ENCODE assay signal across 8 cellular contexts in genomic region chr19:50025022-50025793, GRCh38. TPM values are rescaled to one million over a fixed set of nuclear protein-coding genes. Genes with fewer than 3 reads are reported as not detected.
A peak's percentile ranks its signal among the peaks of the same experiment; 100 is the strongest.
DNase-seq lines count a peak whose midpoint lies in the region; ATAC-seq and TF ChIP-seq lines count a peak whose summit lies in the region.

VRK3 (minus strand) TSS chr19:50025372; CDS start chr19:50016162, 9,210 bp downstream.

- peaks cover 20% of the 10 kb centered on the region for H3K36me3 Mint-ChIP-seq in CD4-positive, CD25-positive, alpha-beta regulatory T cell

- H3K9me3 Mint-ChIP-seq in CD4-positive, CD25-positive, alpha-beta regulatory T cell = no peaks in the 10 kb centered on the region

- peak; percentile 98 to 100 (median 99) for DNase-seq in CD4-positive, CD25-positive, alpha-beta regulatory T cell
- DNase-seq in NCI-H82 (lab: John Stamatoyannopoulos, UW) = peak; percentile 100
- peak; percentile 97 to 98 for DNase-seq in activated CD4-positive, alpha-beta T cell treated with anti-CD3 and anti-CD28 coated beads, Interleukin-2, amount 50 U/mL, for 48 hours
- DNase-seq in dermis blood vessel endothelial cell = peak; percentile 100
- DNase-seq in left lung = peak; percentile 99 to 100
- DNase-seq in stimulated activated CD4-positive, alpha-beta T cell treated with anti-CD3 and anti-CD28 coated beads, Interleukin-2, amount 100 ng/mL, for 48 hours = peak; percentile 86 to 93

- intact Hi-C loops in left lung (cut with DNase I) = no loop called here

- H3K27ac ChIP-seq in CD4-positive, CD25-positive, alpha-beta regulatory T cell (ENCODE audit: insufficient read depth, low read length, poor library complexity, severe bottlenecking) = peak within 1 kb of the TSS; percentile 98
- H3K27ac ChIP-seq in left lung = peak within 1 kb of the TSS; percentile 86 to 96

- peak in 1 of 2 donors; percentile 5 for TF ChIP-seq CTCF in left lung (IDR thresholded peaks at IDR 0.05)

- no peaks in the 10 kb centered on the region for H3K27me3 ChIP-seq in CD4-positive, CD25-positive, alpha-beta regulatory T cell (ENCODE audit: control insufficient read depth, insufficient read depth, low read length)
- H3K27me3 ChIP-seq in left lung = no peaks in the 10 kb centered on the region

- ATAC-seq in CD4-positive, CD25-positive, alpha-beta regulatory T cell (ENCODE audit: low read depth in 2 of 2) = peak; percentile 86 to 89
- ATAC-seq in GM19397 (IDR thresholded peaks at IDR 0.05; ENCODE audit: unreplicated experiment) (peak; percentile 84), HG03571 (IDR thresholded peaks at IDR 0.05; ENCODE audit: unreplicated experiment) (peak; percentile 70), left lung (peak; percentile 97)

- H3K4me3 Mint-ChIP-seq in CD4-positive, CD25-positive, alpha-beta regulatory T cell = peak within 1 kb of the TSS; percentile 92 to 96 (median 95)

- peaks cover 6% of the 10 kb centered on the region for H3K27me3 Mint-ChIP-seq in CD4-positive, CD25-positive, alpha-beta regulatory T cell

- peaks cover 14% of the 10 kb centered on the region for H3K36me3 ChIP-seq in CD4-positive, CD25-positive, alpha-beta regulatory T cell (ENCODE audit: control insufficient read depth, insufficient read depth, low read length)
- H3K36me3 ChIP-seq in left lung = peaks cover 0 to 14% of the 10 kb centered on the region in 2 donors

- H3K4me3 ChIP-seq in CD4-positive, CD25-positive, alpha-beta regulatory T cell (ENCODE audit: low read depth, low read length) = peak within 1 kb of the TSS; percentile 89
- peak within 1 kb of the TSS; percentile 82 to 92 for H3K4me3 ChIP-seq in left lung

- peak within 1 kb of the TSS; percentile 84 to 100 (median 99) for H3K27ac Mint-ChIP-seq in CD4-positive, CD25-positive, alpha-beta regulatory T cell

- no peaks in the 10 kb centered on the region for H3K9me3 ChIP-seq in CD4-positive, CD25-positive, alpha-beta regulatory T cell (ENCODE audit: control insufficient read depth in 2 of 2, low read length in 2 of 2)
- H3K9me3 ChIP-seq in left lung = no peaks in the 10 kb centered on the region

- H3K4me1 Mint-ChIP-seq in CD4-positive, CD25-positive, alpha-beta regulatory T cell = peaks cover 6 to 69% (median 32%) of the 10 kb centered on the region in 4 donors

- H3K4me1 ChIP-seq in CD4-positive, CD25-positive, alpha-beta regulatory T cell (ENCODE audit: control insufficient read depth, insufficient read depth, low read length, poor library complexity, severe bottlenecking) = peaks cover 37% of the 10 kb centered on the region
- peaks cover 16 to 43% of the 10 kb centered on the region in 2 donors for H3K4me1 ChIP-seq in left lung

RNA-seq across cellular contexts. Expression of gene VRK3, which starts in this region (rescaled TPM):
- 99.4 TPM for total RNA-seq in CD4-positive, CD25-positive, alpha-beta regulatory T cell
- polyA plus RNA-seq in CD4-positive, CD25-positive, alpha-beta regulatory T cell = 10 to 100 TPM; 87.9 to 99.9 (median 91.4) TPM
- total RNA-seq in dermis blood vessel endothelial cell = 23.9 and 25.5 TPM in 2 replicates
- 10 to 100 TPM; 37.7 to 38.7 TPM for total RNA-seq in left lung

Comparison
In these comparisons a context has a peak if more than half of its experiments do, and no peak if none do; other contexts are left out.
1. Peak in every context shown above with its lines: DNase-seq, ATAC-seq, H3K4me3 ChIP-seq and H3K27ac ChIP-seq.